ENCODE assay signal across 8 cellular contexts in genomic region chr7:125492521-125492920, GRCh38.
"Had no signal": no experiment of that assay in that cellular context is flagged by ENCODE, and none has a peak within 500 bp of the region (broad histone marks: within the 10 kb centered on the region; RNA-seq: fewer than 3 reads in every experiment).

No MANE protein-coding gene starts in this region.

- H3K4me3 Mint-ChIP-seq: GM23338, H9 had no signal

- FAIRE-seq: H1, H54, HTR-8/SVneo, K562 had no signal

- H3K9me3 Mint-ChIP-seq: GM23338, H9 had no signal

- H2AFZ ChIP-seq: GM23338 had no signal

- ATAC-seq: GM23338, K562 had no signal

- H3K27ac Mint-ChIP-seq: GM23338, H9 had no signal

- H3K4me2 ChIP-seq: GM23338 had no signal

- DNase-seq: H9, HCEC 1CT, IMR-90 had no signal

- H3K4me3 ChIP-seq: GM23338, K562 had no signal

- H3K4me1 Mint-ChIP-seq: GM23338, H9 had no signal
